ENCODE assay signal across 14 cellular contexts in genomic region chr6:155077784-155078183, GRCh38.
DNase-seq lines count a peak whose midpoint lies in the region; ATAC-seq and TF ChIP-seq lines count a peak whose summit lies in the region.
"Had no signal": no experiment of that assay in that cellular context is flagged by ENCODE, and none has a peak within 500 bp of the region (broad histone marks: within the 10 kb centered on the region; RNA-seq: fewer than 3 reads in every experiment).

No MANE protein-coding gene starts in this region.

- no peaks in the 10 kb centered on the region for H3K9me3 ChIP-seq in vagina
- H3K9me3 ChIP-seq: SJCRH30 had no signal

- TF ChIP-seq CTCF in WTC11 (IDR thresholded peaks at IDR 0.05) (no peak), nephron progenitor cell (IDR thresholded peaks at IDR 0.05) (no peak), vagina (IDR thresholded peaks at IDR 0.05) (no peak)

- no peak overlapping the region for H3K4me3 Mint-ChIP-seq in activated T-cell treated with anti-CD3 and anti-CD28 coated beads, Interleukin-2, amount 50 U/mL, for 72 hours
- H3K4me3 Mint-ChIP-seq in activated T-cell treated with anti-CD3 and anti-CD28 coated beads, Interleukin-2, amount 50 U/mL, for 24 hours: no peak overlapping the region
- H3K4me3 Mint-ChIP-seq in WTC11: no peak overlapping the region
- no peak overlapping the region for H3K4me3 Mint-ChIP-seq in nephron progenitor cell
- H3K4me3 Mint-ChIP-seq in activated CD4-positive, alpha-beta T cell treated with anti-CD3 and anti-CD28 coated beads, Interleukin-2, amount 10 ng/mL, durations not matched to agents 24 days and 14 days: no peak overlapping the region

- H3K27me3 Mint-ChIP-seq in activated T-cell treated with anti-CD3 and anti-CD28 coated beads, Interleukin-2, amount 50 U/mL, for 72 hours (ENCODE audit: low read depth): peaks cover 26% of the 10 kb centered on the region
- H3K27me3 Mint-ChIP-seq in activated T-cell treated with anti-CD3 and anti-CD28 coated beads, Interleukin-2, amount 50 U/mL, for 24 hours: peaks cover 4% of the 10 kb centered on the region
- no peaks in the 10 kb centered on the region for H3K27me3 Mint-ChIP-seq in WTC11 (ENCODE audit: low read depth)
- H3K27me3 Mint-ChIP-seq in nephron progenitor cell (ENCODE audit: low read depth, poor library complexity): peaks cover 3% of the 10 kb centered on the region
- H3K27me3 Mint-ChIP-seq in activated CD4-positive, alpha-beta T cell treated with anti-CD3 and anti-CD28 coated beads, Interleukin-2, amount 10 ng/mL, durations not matched to agents 24 days and 14 days: no peaks in the 10 kb centered on the region

- H3K4me3 ChIP-seq in vagina: no peak overlapping the region
- H3K4me3 ChIP-seq: cardiac muscle cell, SJCRH30 had no signal

- peak overlapping the region; percentile 64 for H3K27ac ChIP-seq in vagina
- H3K27ac ChIP-seq: cardiac muscle cell, SJCRH30 had no signal

- intact Hi-C loops in vagina (cut with DNase I): no loop called here
- intact Hi-C loops in activated CD4-positive, alpha-beta T cell treated with anti-CD3 and anti-CD28 coated beads, Interleukin-2, amount 10 ng/mL, durations not matched to agents 24 days and 14 days (cut with micrococcal nuclease): no loop called here

- H3K27ac Mint-ChIP-seq in activated T-cell treated with anti-CD3 and anti-CD28 coated beads, Interleukin-2, amount 50 U/mL, for 72 hours: peak overlapping the region; percentile 26
- H3K27ac Mint-ChIP-seq in activated T-cell treated with anti-CD3 and anti-CD28 coated beads, Interleukin-2, amount 50 U/mL, for 24 hours: no peak overlapping the region
- peak overlapping the region; percentile 57 for H3K27ac Mint-ChIP-seq in WTC11
- peak overlapping the region; percentile 83 for H3K27ac Mint-ChIP-seq in nephron progenitor cell
- no peak overlapping the region for H3K27ac Mint-ChIP-seq in activated CD4-positive, alpha-beta T cell treated with anti-CD3 and anti-CD28 coated beads, Interleukin-2, amount 10 ng/mL, durations not matched to agents 24 days and 14 days

- H3K36me3 ChIP-seq in vagina: no peaks in the 10 kb centered on the region
- H3K36me3 ChIP-seq: cardiac muscle cell, SJCRH30 had no signal

- CTCF ChIA-PET in WTC11 (lab: Charles Lee): no interaction called here

- no peaks in the 10 kb centered on the region for H3K27me3 ChIP-seq in vagina
- H3K27me3 ChIP-seq: cardiac muscle cell, SJCRH30 had no signal

- H3K4me1 Mint-ChIP-seq in activated T-cell treated with anti-CD3 and anti-CD28 coated beads, Interleukin-2, amount 50 U/mL, for 72 hours (ENCODE audit: low read depth): peaks cover 38% of the 10 kb centered on the region
- H3K4me1 Mint-ChIP-seq in activated T-cell treated with anti-CD3 and anti-CD28 coated beads, Interleukin-2, amount 50 U/mL, for 24 hours (ENCODE audit: low read depth): peaks cover 34% of the 10 kb centered on the region
- peaks cover 23% of the 10 kb centered on the region for H3K4me1 Mint-ChIP-seq in WTC11
- H3K4me1 Mint-ChIP-seq in nephron progenitor cell: peaks cover 37% of the 10 kb centered on the region
- H3K4me1 Mint-ChIP-seq in activated CD4-positive, alpha-beta T cell treated with anti-CD3 and anti-CD28 coated beads, Interleukin-2, amount 10 ng/mL, durations not matched to agents 24 days and 14 days: peaks cover 26% of the 10 kb centered on the region

- DNase-seq in activated T-cell treated with anti-CD3 and anti-CD28 coated beads, Interleukin-2, amount 50 U/mL, for 72 hours: no peak
- DNase-seq in activated T-cell treated with anti-CD3 and anti-CD28 coated beads, Interleukin-2, amount 50 U/mL, for 24 hours: no peak
- no peak for DNase-seq in WTC11 (ENCODE audit: low spot score)
- DNase-seq in nephron progenitor cell: no peak
- no peak for DNase-seq in vagina (ENCODE audit: extremely low spot score in 2 of 2)
- DNase-seq in stimulated activated CD8-positive, alpha-beta memory T cell treated with anti-CD3 and anti-CD28 coated beads, Interleukin-4, amount 100 ng/mL, for 48 hours: no peak
- DNase-seq in activated CD4-positive, alpha-beta T cell treated with anti-CD3 and anti-CD28 coated beads, Interleukin-2, amount 10 ng/mL, durations not matched to agents 24 days and 14 days: no peak
- DNase-seq: 8988T; COR-L47; NCI-H2107; SJCRH30; stimulated activated CD4-positive, alpha-beta T cell treated with anti-CD3 and anti-CD28 coated beads, Interleukin-4, amount 100 ng/mL, for 1 hour had no signal

- ATAC-seq in activated T-cell treated with anti-CD3 and anti-CD28 coated beads, Interleukin-2, amount 50 U/mL, for 72 hours (replicated peaks in 1 of 2): no peak
- no peak for ATAC-seq in WTC11
- no peak for ATAC-seq in HG02840 (IDR thresholded peaks at IDR 0.05; ENCODE audit: low FRiP score, unreplicated experiment)

- H3K36me3 Mint-ChIP-seq in activated T-cell treated with anti-CD3 and anti-CD28 coated beads, Interleukin-2, amount 50 U/mL, for 72 hours (ENCODE audit: insufficient read depth in 2 of 2): no peaks in the 10 kb centered on the region
- no peaks in the 10 kb centered on the region for H3K36me3 Mint-ChIP-seq in activated T-cell treated with anti-CD3 and anti-CD28 coated beads, Interleukin-2, amount 50 U/mL, for 24 hours (ENCODE audit: low read depth)
- no peaks in the 10 kb centered on the region for H3K36me3 Mint-ChIP-seq in WTC11
- H3K36me3 Mint-ChIP-seq in nephron progenitor cell (ENCODE audit: low read depth): no peaks in the 10 kb centered on the region
- H3K36me3 Mint-ChIP-seq in activated CD4-positive, alpha-beta T cell treated with anti-CD3 and anti-CD28 coated beads, Interleukin-2, amount 10 ng/mL, durations not matched to agents 24 days and 14 days (ENCODE audit: low read depth): peaks cover 3% of the 10 kb centered on the region

- no peak for TF ChIP-seq POLR2A in vagina (IDR thresholded peaks at IDR 0.05)

- H3K4me1 ChIP-seq in vagina: peaks cover 20% of the 10 kb centered on the region

- no peaks in the 10 kb centered on the region for H3K9me3 Mint-ChIP-seq in activated T-cell treated with anti-CD3 and anti-CD28 coated beads, Interleukin-2, amount 50 U/mL, for 72 hours
- no peaks in the 10 kb centered on the region for H3K9me3 Mint-ChIP-seq in activated T-cell treated with anti-CD3 and anti-CD28 coated beads, Interleukin-2, amount 50 U/mL, for 24 hours
- H3K9me3 Mint-ChIP-seq in WTC11: no peaks in the 10 kb centered on the region
- no peaks in the 10 kb centered on the region for H3K9me3 Mint-ChIP-seq in nephron progenitor cell
- H3K9me3 Mint-ChIP-seq in activated CD4-positive, alpha-beta T cell treated with anti-CD3 and anti-CD28 coated beads, Interleukin-2, amount 10 ng/mL, durations not matched to agents 24 days and 14 days: no peaks in the 10 kb centered on the region

- POLR2A ChIA-PET in WTC11 (lab: Charles Lee): interaction anchor here (0.8 kb wide), 1 partner anchor 34 kb away, joined by 3 read pairs; no protein-coding TSS in a partner anchor

TF ChIP-seq in WTC11, 78 proteins besides CTCF, POLR2A, EP300 and RAD21:
- TF ChIP-seq ZNF263 (CRISPR knock-in tag; IDR thresholded peaks at IDR 0.05; ENCODE audit: low read depth) (no peak), E2F1 (CRISPR knock-in tag; IDR thresholded peaks at IDR 0.05) (no peak), GTF2I (CRISPR knock-in tag; conservative IDR thresholded peaks at IDR 0.05) (no peak), RORB (CRISPR knock-in tag; IDR thresholded peaks at IDR 0.05) (no peak), E2F5 (CRISPR knock-in tag; IDR thresholded peaks at IDR 0.05) (no peak), ESRRA (CRISPR knock-in tag; IDR thresholded peaks at IDR 0.05; ENCODE audit: borderline replicate concordance) (no peak), AR (CRISPR knock-in tag; IDR thresholded peaks at IDR 0.05) (no peak), CBFB (CRISPR knock-in tag; IDR thresholded peaks at IDR 0.05; ENCODE audit: low read depth) (no peak), EMX1 (CRISPR knock-in tag; IDR thresholded peaks at IDR 0.05) (no peak), FOXK1 (CRISPR knock-in tag; IDR thresholded peaks at IDR 0.05) (no peak), PRRX2 (CRISPR knock-in tag; IDR thresholded peaks at IDR 0.05) (no peak), SMAD4 (CRISPR knock-in tag; IDR thresholded peaks at IDR 0.05) (no peak)

Comparison
In these comparisons a context has a peak if more than half of its experiments do, and no peak if none do; other contexts are left out.
1. H3K27ac Mint-ChIP-seq: peak in activated T-cell treated with anti-CD3 and anti-CD28 coated beads, Interleukin-2, amount 50 U/mL, for 72 hours (single experiment), WTC11 (single experiment) and nephron progenitor cell (single experiment); none in activated T-cell treated with anti-CD3 and anti-CD28 coated beads, Interleukin-2, amount 50 U/mL, for 24 hours (single experiment) and activated CD4-positive, alpha-beta T cell treated with anti-CD3 and anti-CD28 coated beads, Interleukin-2, amount 10 ng/mL, durations not matched to agents 24 days and 14 days (single experiment).